16 cellular contexts compared by ENCODE assay signal in the genomic region with DNA sequence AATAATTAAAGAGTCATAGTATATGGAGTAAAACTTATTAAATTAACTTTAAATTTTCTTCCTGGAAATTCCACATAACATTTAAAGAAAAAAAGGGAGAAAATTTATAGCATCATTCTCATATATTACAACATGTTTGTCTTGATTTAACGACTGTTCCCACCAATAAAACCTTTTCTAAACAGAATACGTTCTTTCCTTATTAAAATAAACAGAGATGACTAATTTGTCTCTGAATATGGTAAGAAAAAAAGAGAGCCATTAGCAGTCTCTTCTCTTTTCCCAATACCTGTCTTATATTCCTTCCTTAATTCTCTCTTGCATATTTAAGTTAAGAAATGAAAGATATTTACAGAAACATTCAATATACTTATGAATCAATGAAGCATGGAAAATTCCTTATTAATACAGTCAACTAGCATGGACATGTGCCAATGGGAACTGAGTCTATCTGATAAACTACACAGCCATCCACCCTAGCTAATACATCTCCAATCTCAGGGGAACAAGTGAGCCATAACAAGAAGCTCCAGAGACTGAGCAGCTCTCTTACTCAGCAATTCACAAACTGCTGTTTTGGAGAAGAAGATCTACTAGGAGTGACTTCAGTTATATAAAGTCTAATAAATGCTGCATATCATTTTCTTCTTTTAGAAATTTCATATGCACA.
"Had no signal": no experiment of that assay in that cellular context is flagged by ENCODE, and none has a peak within 500 bp of the region (broad histone marks: within the 10 kb centered on the region; RNA-seq: fewer than 3 reads in every experiment).

No MANE protein-coding gene starts in this region.

- H3K27ac ChIP-seq: brain microvascular endothelial cell, esophagus muscularis mucosa, tibial artery had no signal

- H3K27me3 ChIP-seq: brain microvascular endothelial cell, tibial artery had no signal

- H3K36me3 ChIP-seq: brain microvascular endothelial cell, esophagus muscularis mucosa, tibial artery had no signal

- ATAC-seq: stimulated activated naive B cell treated with anti-CD40 and anti-IgM and Interleukin-4, amounts not matched to agents 10 μg/mL and 1 μg/mL and 100 μg/mL, for 72 hours had no signal

- H3K9me3 ChIP-seq: esophagus muscularis mucosa, tibial artery had no signal

- H3K4me3 ChIP-seq: esophagus muscularis mucosa, tibial artery had no signal

- DNase-seq: activated CD4-positive, CD25-positive, alpha-beta regulatory T cell treated with anti-CD3 and anti-CD28 coated beads, Interleukin-2, amount 50 U/mL, for 72 hours; activated naive CD4-positive, alpha-beta T cell; activated naive CD8-positive, alpha-beta T cell treated with anti-CD3 and anti-CD28 coated beads, Interleukin-2, amount 10 ng/mL, durations not matched to agents 7 days and 5 days; activated T-cell treated with anti-CD3 and anti-CD28 coated beads for 4 hours; brain microvascular endothelial cell; cortex of kidney; effector CD4-positive, alpha-beta T cell; foreskin fibroblast; glutamatergic neuron; nucleus accumbens; posterior cingulate gyrus; retina; stimulated activated CD4-positive, alpha-beta T cell treated with anti-CD3 and anti-CD28 coated beads, Interleukin-4, amount 100 ng/mL, for 1 hour; stimulated activated naive B cell treated with anti-CD40 and anti-IgM and Interleukin-4, amounts not matched to agents 10 μg/mL and 1 μg/mL and 100 μg/mL, for 72 hours; tibial artery had no signal

- H3K4me1 ChIP-seq: esophagus muscularis mucosa, tibial artery had no signal
